Comparison of ENCODE assay signal across 13 cellular contexts in genomic region chr18:9861157-9861556, GRCh38. TPM values are rescaled to one million over a fixed set of nuclear protein-coding genes. Genes with fewer than 3 reads are reported as not detected.
DNase-seq lines count a peak whose midpoint lies in the region; ATAC-seq, FAIRE-seq and TF ChIP-seq lines count a peak whose summit lies in the region.
"Had no signal": no experiment of that assay in that cellular context is flagged by ENCODE, and none has a peak within 500 bp of the region (broad histone marks: within the 10 kb centered on the region; RNA-seq: fewer than 3 reads in every experiment).

No MANE protein-coding gene starts in this region.

- H3K4me3 ChIP-seq in ascending aorta = no peak overlapping the region

- H3K36me3 ChIP-seq in ascending aorta = peaks cover 10 to 19% of the 10 kb centered on the region in 2 donors

- TF ChIP-seq CTCF in ascending aorta (IDR thresholded peaks at IDR 0.05) = no peak
- no peak for TF ChIP-seq CTCF in D721Med (IDR thresholded peaks at IDR 0.05; ENCODE audit: insufficient read depth, missing control alignments)

- H3K4me1 ChIP-seq in ascending aorta = no peaks in the 10 kb centered on the region

- DNase-seq in ascending aorta (ENCODE audit: low spot score in 2 of 2) (no peak), NCI-H1694 (lab: John Stamatoyannopoulos, UW) (no peak), D721Med (ENCODE audit: insufficient read length, low spot score) (no peak), GOT3 (lab: John Stamatoyannopoulos, UW) (no peak)
- DNase-seq: cortex of kidney, mesenchymal stem cell, MV-4-11, NCI-H446 had no signal

- peak; percentile 77 for ATAC-seq in GM18505 (IDR thresholded peaks at IDR 0.05; ENCODE audit: unreplicated experiment)
- ATAC-seq in GM19395 (IDR thresholded peaks at IDR 0.05; ENCODE audit: unreplicated experiment) = peak; percentile 89
- ATAC-seq in HG02763 (IDR thresholded peaks at IDR 0.05; ENCODE audit: unreplicated experiment) = peak; percentile 79
- ATAC-seq in HG03442 (IDR thresholded peaks at IDR 0.05; ENCODE audit: unreplicated experiment) = peak; percentile 82
- ATAC-seq: Right ventricle myocardium inferior had no signal

- FAIRE-seq in D721Med (lab: Jason Lieb, UNC) = no peak

- peaks cover 0 to 9% of the 10 kb centered on the region in 2 donors for H3K9me3 ChIP-seq in ascending aorta

- no peak for TF ChIP-seq POLR2A in GM18505 (IDR thresholded peaks at IDR 0.05; ENCODE audit: borderline replicate concordance, extremely low read depth, insufficient read depth, insufficient read length)

- H3K27ac ChIP-seq in ascending aorta = no peak overlapping the region

- no peaks in the 10 kb centered on the region for H3K27me3 ChIP-seq in ascending aorta

- intact Hi-C loops in ascending aorta (cut with DNase I) = no loop called here

RNA-seq across cellular contexts. Expression of gene TXNDC2, which starts 24.6 kb away (rescaled TPM):
- not detected for total RNA-seq in ascending aorta
- total RNA-seq: Right ventricle myocardium inferior had no signal

RNA-seq across cellular contexts. Expression of gene VAPA, which starts 52.7 kb away (rescaled TPM):
- total RNA-seq in ascending aorta = 109 TPM
